In genomic region chr12:109598428-109598854, GRCh38 we compare ENCODE assay signal across 1 cellular context.
TF ChIP-seq lines count a peak whose summit lies in the region.

No MANE protein-coding gene starts in this region.

TF ChIP-seq in GM23338, 12 proteins besides CTCF, POLR2A, EP300 and RAD21:
- TF ChIP-seq REST (IDR thresholded peaks at IDR 0.05; ENCODE audit: unreplicated experiment) (no peak), POLR2AphosphoS5 (IDR thresholded peaks at IDR 0.05; ENCODE audit: low read depth) (no peak), NANOG (IDR thresholded peaks at IDR 0.05; ENCODE audit: borderline replicate concordance) (no peak), CREB1 (CRISPR knock-in tag; IDR thresholded peaks at IDR 0.05; ENCODE audit: low read depth) (no peak), STAT1 (IDR thresholded peaks at IDR 0.05; ENCODE audit: unreplicated experiment) (no peak), JUNB (IDR thresholded peaks at IDR 0.05; ENCODE audit: unreplicated experiment) (no peak), ZNF114 (CRISPR knock-in tag; IDR thresholded peaks at IDR 0.05) (no peak), ZNF462 (CRISPR knock-in tag; IDR thresholded peaks at IDR 0.05) (no peak), ETS1 (IDR thresholded peaks at IDR 0.05) (no peak), EZH2phosphoT487 (IDR thresholded peaks at IDR 0.05; ENCODE audit: unreplicated experiment) (no peak), ZNF331 (CRISPR knock-in tag; IDR thresholded peaks at IDR 0.05; ENCODE audit: low read depth) (no peak), EZH2 (IDR thresholded peaks at IDR 0.05; ENCODE audit: low read depth, unreplicated experiment) (no peak)
TF ChIP-seq in GM23338: peak in this region for 0.
